Comparison of ENCODE assay signal across 6 cellular contexts in the genomic region with DNA sequence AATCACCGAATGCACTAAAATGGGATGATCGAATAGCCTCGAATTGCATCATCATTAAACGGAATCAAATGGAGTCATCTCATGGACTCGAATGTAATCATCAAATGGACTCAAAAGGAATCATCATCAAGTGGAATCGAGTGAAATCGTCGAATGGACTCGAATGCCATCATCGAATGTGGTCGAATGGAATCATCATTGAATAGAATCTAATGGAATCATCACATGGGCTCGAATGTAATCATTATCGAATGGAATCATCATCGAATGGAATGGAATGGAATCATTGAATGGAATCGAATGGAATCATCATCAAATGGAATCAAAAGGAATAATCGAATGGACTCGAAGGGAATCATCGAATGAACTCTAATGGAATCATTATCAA.
A peak's percentile ranks its signal among the peaks of the same experiment; 100 is the strongest.
DNase-seq lines count a peak whose midpoint lies in the region; ATAC-seq, FAIRE-seq and TF ChIP-seq lines count a peak whose summit lies in the region.
"Not testable (repeated sequence)": the region's sequence is repeated elsewhere in the genome, so short reads cannot be mapped to it uniquely, and the experiment has no call there.

No MANE protein-coding gene starts in this region.

- in situ Hi-C loops in Caki2 (cut with HindIII; ENCODE audit: low pct_unique_long_range_greater_than_20kb, low sequenced_read_pairs): not testable (repeated sequence)

- not testable (repeated sequence) for H3K36me3 ChIP-seq in endothelial cell of umbilical vein (ENCODE audit: control insufficient read depth in 2 of 2, extremely low read depth in 1 of 2, insufficient read depth in 2 of 2, low read length in 2 of 2)

- not testable (repeated sequence) for H3K4me2 ChIP-seq in endothelial cell of umbilical vein (ENCODE audit: insufficient read depth, low read length)

- H3K79me2 ChIP-seq in endothelial cell of umbilical vein (ENCODE audit: control insufficient read depth, insufficient read depth, low read length): not testable (repeated sequence)

- H3K9me3 ChIP-seq in endothelial cell of umbilical vein (replicated peaks; ENCODE audit: control insufficient read depth, insufficient read depth, low read length): not testable (repeated sequence)

- intact Hi-C loops in endothelial cell of umbilical vein (cut with micrococcal nuclease): not testable (repeated sequence)

- dilution Hi-C loops in endothelial cell of umbilical vein (cut with MboI; ENCODE audit: extremely low pct_ligation_motif_present, low sequenced_read_pairs): not testable (repeated sequence)

- not testable (repeated sequence) for H3K9ac ChIP-seq in endothelial cell of umbilical vein (replicated peaks; ENCODE audit: extremely low read depth, insufficient read depth, low read length)

- DNase-seq in Caki2 (ENCODE audit: low read depth): peak; percentile 3
- peak; percentile 15 for DNase-seq in SK-N-DZ (ENCODE audit: low spot score)
- DNase-seq in activated CD8-positive, alpha-beta T cell treated with anti-CD3 and anti-CD28 coated beads, Interleukin-2, amount 10 ng/mL, durations not matched to agents 7 days and 5 days: peak; percentile 23
- peak; percentile 48 for DNase-seq in endothelial cell of umbilical vein (ENCODE audit: low read depth, low spot score)
- DNase-seq in medulla oblongata (ENCODE audit: extremely low spot score): peak; percentile 12
- peak; percentile 11 to 61 for DNase-seq in stimulated activated effector memory CD8-positive, alpha-beta T cell treated with anti-CD3 and anti-CD28 coated beads, Interleukin-12 subunit alpha, Interleukin-12 subunit beta, amount 100 ng/mL, for 72 hours (ENCODE audit: low spot score in 2 of 2)

- POLR2A ChIA-PET in activated CD8-positive, alpha-beta T cell treated with anti-CD3 and anti-CD28 coated beads, Interleukin-2, amount 10 ng/mL, durations not matched to agents 7 days and 5 days (lab: Charles Lee); endothelial cell of umbilical vein (lab: Charles Lee): not testable (repeated sequence)

- H2AFZ ChIP-seq in endothelial cell of umbilical vein (ENCODE audit: low read depth, low read length): not testable (repeated sequence)

- not testable (repeated sequence) for H3K4me1 Mint-ChIP-seq in activated CD8-positive, alpha-beta T cell treated with anti-CD3 and anti-CD28 coated beads, Interleukin-2, amount 10 ng/mL, durations not matched to agents 7 days and 5 days (ENCODE audit: low read depth); stimulated activated effector memory CD8-positive, alpha-beta T cell treated with anti-CD3 and anti-CD28 coated beads, Interleukin-12 subunit alpha, Interleukin-12 subunit beta, amount 100 ng/mL, for 72 hours

- H4K20me1 ChIP-seq in endothelial cell of umbilical vein (replicated peaks; ENCODE audit: control insufficient read depth, extremely low read depth, insufficient read depth, low read length): not testable (repeated sequence)

- not testable (repeated sequence) for H3K9me3 Mint-ChIP-seq in activated CD8-positive, alpha-beta T cell treated with anti-CD3 and anti-CD28 coated beads, Interleukin-2, amount 10 ng/mL, durations not matched to agents 7 days and 5 days (ENCODE audit: insufficient read depth); stimulated activated effector memory CD8-positive, alpha-beta T cell treated with anti-CD3 and anti-CD28 coated beads, Interleukin-12 subunit alpha, Interleukin-12 subunit beta, amount 100 ng/mL, for 72 hours

- not testable (repeated sequence) for H3K4me1 ChIP-seq in endothelial cell of umbilical vein (ENCODE audit: control insufficient read depth, extremely low read depth, insufficient read depth, low read length)

- H3K27ac ChIP-seq in endothelial cell of umbilical vein (ENCODE audit: insufficient read depth, low read depth, low read length): not testable (repeated sequence)

- H3K4me3 ChIP-seq in endothelial cell of umbilical vein (replicated peaks in 1 of 3; ENCODE audit: insufficient read depth in 1 of 3, low read depth in 1 of 3, low read length in 3 of 3): not testable (repeated sequence)

- CTCF ChIA-PET in activated CD8-positive, alpha-beta T cell treated with anti-CD3 and anti-CD28 coated beads, Interleukin-2, amount 10 ng/mL, durations not matched to agents 7 days and 5 days (lab: Charles Lee); endothelial cell of umbilical vein (lab: Charles Lee): not testable (repeated sequence)

- H3K9me1 ChIP-seq in endothelial cell of umbilical vein (replicated peaks; ENCODE audit: control insufficient read depth, extremely low read depth, insufficient read depth, low read length): not testable (repeated sequence)

- ATAC-seq in activated CD8-positive, alpha-beta T cell treated with anti-CD3 and anti-CD28 coated beads, Interleukin-2, amount 10 ng/mL, durations not matched to agents 7 days and 5 days; stimulated activated effector memory CD8-positive, alpha-beta T cell treated with anti-CD3 and anti-CD28 coated beads, Interleukin-12 subunit alpha, Interleukin-12 subunit beta, amount 100 ng/mL, for 72 hours: not testable (repeated sequence)

- not testable (repeated sequence) for H3K27me3 Mint-ChIP-seq in activated CD8-positive, alpha-beta T cell treated with anti-CD3 and anti-CD28 coated beads, Interleukin-2, amount 10 ng/mL, durations not matched to agents 7 days and 5 days (ENCODE audit: low read depth)

- H3K27ac Mint-ChIP-seq in activated CD8-positive, alpha-beta T cell treated with anti-CD3 and anti-CD28 coated beads, Interleukin-2, amount 10 ng/mL, durations not matched to agents 7 days and 5 days; stimulated activated effector memory CD8-positive, alpha-beta T cell treated with anti-CD3 and anti-CD28 coated beads, Interleukin-12 subunit alpha, Interleukin-12 subunit beta, amount 100 ng/mL, for 72 hours: not testable (repeated sequence)

- not testable (repeated sequence) for H3K36me3 Mint-ChIP-seq in activated CD8-positive, alpha-beta T cell treated with anti-CD3 and anti-CD28 coated beads, Interleukin-2, amount 10 ng/mL, durations not matched to agents 7 days and 5 days (ENCODE audit: low read depth); stimulated activated effector memory CD8-positive, alpha-beta T cell treated with anti-CD3 and anti-CD28 coated beads, Interleukin-12 subunit alpha, Interleukin-12 subunit beta, amount 100 ng/mL, for 72 hours

- not testable (repeated sequence) for H3K4me3 Mint-ChIP-seq in activated CD8-positive, alpha-beta T cell treated with anti-CD3 and anti-CD28 coated beads, Interleukin-2, amount 10 ng/mL, durations not matched to agents 7 days and 5 days; stimulated activated effector memory CD8-positive, alpha-beta T cell treated with anti-CD3 and anti-CD28 coated beads, Interleukin-12 subunit alpha, Interleukin-12 subunit beta, amount 100 ng/mL, for 72 hours

- not testable (repeated sequence) for H3K27me3 ChIP-seq in endothelial cell of umbilical vein (ENCODE audit: control insufficient read depth in 2 of 2, insufficient read depth in 2 of 2, low read length in 2 of 2)

- TF ChIP-seq CTCF in endothelial cell of umbilical vein (IDR thresholded peaks at IDR 0.05; ENCODE audit: extremely low read depth in 1 of 2, insufficient read depth in 1 of 2, low read depth in 1 of 2, low read length in 2 of 2): not testable (repeated sequence)

- FAIRE-seq in endothelial cell of umbilical vein (lab: Jason Lieb, UNC): not testable (repeated sequence)

- not testable (repeated sequence) for BruUV-seq in endothelial cell of umbilical vein (replicated peaks; lab: Mats Ljungman, UMichigan)

- not testable (repeated sequence) for TF ChIP-seq POLR2A in endothelial cell of umbilical vein (IDR thresholded peaks at IDR 0.05; ENCODE audit: low read depth, low read length)
